Comparison of ENCODE assay signal across 36 cellular contexts in genomic region chr9:130897105-130897751, GRCh38. TPM values are rescaled to one million over a fixed set of nuclear protein-coding genes. Genes with fewer than 3 reads are reported as not detected.
"Had no signal": no experiment of that assay in that cellular context is flagged by ENCODE, and none has a peak within 500 bp of the region (broad histone marks: within the 10 kb centered on the region; RNA-seq: fewer than 3 reads in every experiment).

No MANE protein-coding gene starts in this region.

- ATAC-seq: activated CD8-positive, alpha-beta T cell treated with anti-CD3 and anti-CD28 coated beads for 36 hours; activated T-cell treated with anti-CD3 and anti-CD28 coated beads, Interleukin-2, amount 50 U/mL, for 72 hours; activated T-helper 17 cell treated with anti-CD3 and anti-CD28 coated beads, Interleukin-2, amount 50 U/mL, for 72 hours had no signal

- H3K27ac Mint-ChIP-seq: activated CD4-positive, alpha-beta T cell treated with anti-CD3 and anti-CD28 coated beads, Interleukin-2, amount 10 ng/mL, durations not matched to agents 24 days and 14 days; activated CD8-positive, alpha-beta T cell treated with anti-CD3 and anti-CD28 coated beads for 36 hours; activated naive CD8-positive, alpha-beta T cell treated with anti-CD3 and anti-CD28 coated beads for 36 hours; activated T-cell treated with anti-CD3 and anti-CD28 coated beads, Interleukin-2, amount 50 U/mL, for 72 hours; activated T-helper 17 cell treated with anti-CD3 and anti-CD28 coated beads, Interleukin-2, amount 50 U/mL, for 72 hours had no signal

- H3K4me3 Mint-ChIP-seq: activated CD4-positive, alpha-beta T cell treated with anti-CD3 and anti-CD28 coated beads, Interleukin-2, amount 10 ng/mL, durations not matched to agents 24 days and 14 days; activated CD8-positive, alpha-beta T cell treated with anti-CD3 and anti-CD28 coated beads for 36 hours; activated naive CD8-positive, alpha-beta T cell treated with anti-CD3 and anti-CD28 coated beads for 36 hours; activated T-cell treated with anti-CD3 and anti-CD28 coated beads, Interleukin-2, amount 50 U/mL, for 72 hours; activated T-helper 17 cell treated with anti-CD3 and anti-CD28 coated beads, Interleukin-2, amount 50 U/mL, for 72 hours; central memory CD8-positive, alpha-beta T cell had no signal

- H3K27me3 Mint-ChIP-seq: activated CD4-positive, alpha-beta T cell treated with anti-CD3 and anti-CD28 coated beads, Interleukin-2, amount 10 ng/mL, durations not matched to agents 24 days and 14 days; activated CD8-positive, alpha-beta T cell treated with anti-CD3 and anti-CD28 coated beads for 36 hours; activated naive CD8-positive, alpha-beta T cell treated with anti-CD3 and anti-CD28 coated beads for 36 hours; activated T-helper 17 cell treated with anti-CD3 and anti-CD28 coated beads, Interleukin-2, amount 50 U/mL, for 72 hours had no signal

- H3K9me3 Mint-ChIP-seq: activated CD4-positive, alpha-beta T cell treated with anti-CD3 and anti-CD28 coated beads, Interleukin-2, amount 10 ng/mL, durations not matched to agents 24 days and 14 days; activated CD8-positive, alpha-beta T cell treated with anti-CD3 and anti-CD28 coated beads for 36 hours; activated naive CD8-positive, alpha-beta T cell treated with anti-CD3 and anti-CD28 coated beads for 36 hours; activated T-cell treated with anti-CD3 and anti-CD28 coated beads, Interleukin-2, amount 50 U/mL, for 72 hours; activated T-helper 17 cell treated with anti-CD3 and anti-CD28 coated beads, Interleukin-2, amount 50 U/mL, for 72 hours; central memory CD8-positive, alpha-beta T cell had no signal

- H3K4me1 Mint-ChIP-seq: activated CD4-positive, alpha-beta T cell treated with anti-CD3 and anti-CD28 coated beads, Interleukin-2, amount 10 ng/mL, durations not matched to agents 24 days and 14 days; activated naive CD8-positive, alpha-beta T cell treated with anti-CD3 and anti-CD28 coated beads for 36 hours; activated T-helper 17 cell treated with anti-CD3 and anti-CD28 coated beads, Interleukin-2, amount 50 U/mL, for 72 hours; central memory CD8-positive, alpha-beta T cell had no signal

- H3K27ac ChIP-seq: cardiac muscle cell, KMS-11, WERI-Rb-1 had no signal

- H3K4me3 ChIP-seq: cardiac muscle cell had no signal

- DNase-seq: activated CD4-positive, alpha-beta T cell treated with anti-CD3 and anti-CD28 coated beads for 1 hour; activated CD4-positive, alpha-beta T cell treated with anti-CD3 and anti-CD28 coated beads, Interleukin-2, amount 10 ng/mL, durations not matched to agents 24 days and 14 days; activated CD4-positive, alpha-beta T cell treated with anti-CD3 and anti-CD28 coated beads, Interleukin-2, amount 50 U/mL, for 4 hours; activated CD4-positive, CD25-positive, alpha-beta regulatory T cell; activated CD8-positive, alpha-beta T cell treated with anti-CD3 and anti-CD28 coated beads for 36 hours; activated effector memory CD4-positive, alpha-beta T cell treated with anti-CD3 and anti-CD28 coated beads, Interleukin-2, amount 50 U/mL, for 16 hours; activated naive CD4-positive, alpha-beta T cell; activated naive CD4-positive, alpha-beta T cell treated with anti-CD3 and anti-CD28 coated beads, Interleukin-2, amount 50 U/mL, for 16 hours; activated naive CD8-positive, alpha-beta T cell treated with anti-CD3 and anti-CD28 coated beads for 36 hours; activated T-cell treated with anti-CD3 and anti-CD28 coated beads, Interleukin-2, amount 50 U/mL, for 1 hour; activated T-cell treated with anti-CD3 and anti-CD28 coated beads, Interleukin-2, amount 50 U/mL, for 72 hours; amniotic stem cell; aorta; NCI-H1092 treated with DMSO at 0.1 percent for 48 hours; NCI-H1417; NCI-H146; NCI-H187; NCI-H2029 treated with DMSO at 0.1 percent for 48 hours; NCI-H2107; NCI-H2171; NCI-H510A; NCI-H69; SIG-M5; T1000; WERI-Rb-1 had no signal

- H3K27me3 ChIP-seq: cardiac muscle cell had no signal

- H3K36me3 Mint-ChIP-seq: activated naive CD8-positive, alpha-beta T cell treated with anti-CD3 and anti-CD28 coated beads for 36 hours had no signal

RNA-seq across cellular contexts. Expression of gene QRFP, which starts 0.6 kb away (rescaled TPM):
- total RNA-seq: activated CD4-positive, alpha-beta T cell treated with anti-CD3 and anti-CD28 coated beads, Interleukin-2, amount 10 ng/mL, durations not matched to agents 24 days and 14 days; activated CD8-positive, alpha-beta memory T cell treated with anti-CD3 and anti-CD28 coated beads for 36 hours; activated CD8-positive, alpha-beta T cell treated with anti-CD3 and anti-CD28 coated beads for 36 hours; activated naive CD8-positive, alpha-beta T cell treated with anti-CD3 and anti-CD28 coated beads for 36 hours; activated T-cell treated with anti-CD3 and anti-CD28 coated beads, Interleukin-2, amount 50 U/mL, for 72 hours; activated T-helper 17 cell treated with anti-CD3 and anti-CD28 coated beads, Interleukin-2, amount 50 U/mL, for 72 hours; aorta; cardiac muscle cell; LHCN-M2; M059J; RPMI7951; SK-MEL-5; T-helper 1 cell treated with Interleukin-12 subunit alpha and Interleukin-12 subunit beta and Interleukin-4 antibody, amounts not matched to agents 30 ng/mL and 1 ng/mL, for 36 hours; T-helper 2 cell treated with Interferon-gamma antibody and Interleukin-4, amounts not matched to agents 100 ng/mL and 5 ng/mL, for 36 hours had no signal

RNA-seq across cellular contexts. Expression of gene FIBCD1, which starts 41.8 kb away (rescaled TPM):
- total RNA-seq: activated CD4-positive, alpha-beta T cell treated with anti-CD3 and anti-CD28 coated beads, Interleukin-2, amount 10 ng/mL, durations not matched to agents 24 days and 14 days; activated CD8-positive, alpha-beta memory T cell treated with anti-CD3 and anti-CD28 coated beads for 36 hours; activated CD8-positive, alpha-beta T cell treated with anti-CD3 and anti-CD28 coated beads for 36 hours; activated naive CD8-positive, alpha-beta T cell treated with anti-CD3 and anti-CD28 coated beads for 36 hours; activated T-cell treated with anti-CD3 and anti-CD28 coated beads, Interleukin-2, amount 50 U/mL, for 72 hours; activated T-helper 17 cell treated with anti-CD3 and anti-CD28 coated beads, Interleukin-2, amount 50 U/mL, for 72 hours; aorta; T-helper 1 cell treated with Interleukin-12 subunit alpha and Interleukin-12 subunit beta and Interleukin-4 antibody, amounts not matched to agents 30 ng/mL and 1 ng/mL, for 36 hours; T-helper 2 cell treated with Interferon-gamma antibody and Interleukin-4, amounts not matched to agents 100 ng/mL and 5 ng/mL, for 36 hours had no signal
